ENCODE assay signal across 8 cellular contexts in the genomic region with DNA sequence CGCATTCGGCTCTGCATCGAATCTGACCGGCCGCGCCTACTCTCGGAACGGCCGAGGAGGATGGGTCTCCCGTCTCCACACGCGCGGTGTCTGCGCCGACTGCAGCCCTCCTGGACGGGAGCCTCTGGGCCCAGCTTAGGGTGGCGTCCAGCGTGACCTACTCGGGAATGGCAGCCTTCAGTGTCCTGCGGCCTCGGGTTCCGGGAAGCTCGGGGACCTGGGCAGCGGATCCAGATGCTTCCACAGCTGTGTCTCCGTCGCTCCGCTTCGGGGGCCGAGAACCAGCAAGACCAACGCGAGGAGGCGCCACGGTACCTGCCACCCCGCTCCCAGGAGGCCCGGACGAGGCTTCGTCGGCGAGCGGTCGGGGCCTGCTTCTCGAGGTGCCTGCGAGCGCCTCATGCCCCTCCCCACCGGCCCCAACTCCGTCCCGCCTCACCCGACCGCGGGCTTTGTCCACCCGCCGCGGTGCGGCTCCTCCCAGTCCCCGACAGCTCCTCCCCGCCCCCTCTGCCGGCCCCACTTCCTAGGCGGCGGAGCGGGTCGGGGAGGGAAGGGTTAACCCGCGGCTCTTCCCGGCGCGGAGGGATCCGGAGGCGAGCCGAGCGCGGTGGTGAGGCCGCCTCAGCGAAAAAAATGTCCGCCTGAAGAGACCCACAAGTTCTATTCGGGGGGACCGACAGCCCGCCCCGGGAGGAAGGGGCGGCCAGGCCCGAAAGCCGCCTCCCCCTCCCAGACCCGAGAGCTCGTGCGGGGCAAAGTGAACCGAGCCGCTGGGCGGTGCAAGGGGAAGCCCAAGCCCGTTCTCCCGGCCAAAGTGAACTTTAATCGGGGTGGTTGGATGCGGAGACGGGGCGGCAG. TPM values are rescaled to one million over a fixed set of nuclear protein-coding genes. Genes with fewer than 3 reads are reported as not detected.
DNase-seq lines count a peak whose midpoint lies in the region; FAIRE-seq and TF ChIP-seq lines count a peak whose summit lies in the region.

A gene (plus strand): TSS at position 599 of the 861 bp plus-strand sequence. CDS start 1,270 bp downstream, outside the sequence.

- peak; percentile 58 for TF ChIP-seq RAD21 in neural cell (conservative IDR thresholded peaks at IDR 0.05)

- H3K9me2 ChIP-seq in Loucy (replicated peaks; ENCODE audit: low read depth, low read length): no peaks in the 10 kb centered on the region
- no peaks in the 10 kb centered on the region for H3K9me2 ChIP-seq in neural cell (ENCODE audit: insufficient read depth, low read length)

- H3K27me3 ChIP-seq in Loucy (ENCODE audit: insufficient read depth, low read length, poor library complexity, severe bottlenecking) (no peaks in the 10 kb centered on the region), neural cell (ENCODE audit: insufficient read depth, low read depth, low read length) (no peaks in the 10 kb centered on the region), stomach (no peaks in the 10 kb centered on the region)

- intact Hi-C loops in stomach (cut with DNase I; ENCODE audit: low total_unique reads): no loop called here

- TF ChIP-seq POLR2A in H54 (IDR thresholded peaks at IDR 0.05; ENCODE audit: low read depth, low read length): peak; percentile 29
- TF ChIP-seq POLR2A in Raji (IDR thresholded peaks at IDR 0.05; ENCODE audit: insufficient read depth, low read depth, low read length): peak; percentile 56
- TF ChIP-seq POLR2A in stomach (IDR thresholded peaks at IDR 0.05): peak in 1 of 4 donors; percentile 15

- H3K4me3 ChIP-seq in Loucy (ENCODE audit: low read length, poor library complexity, severe bottlenecking) (peak within 1 kb of the TSS; percentile 95), neural cell (ENCODE audit: low read length) (peak within 1 kb of the TSS; percentile 79), stomach (peak within 1 kb of the TSS; percentile 69 to 98 (median 84))

- TF ChIP-seq CTCF in Loucy (conservative IDR thresholded peaks at IDR 0.05; ENCODE audit: low read length): peak; percentile 54
- peak; percentile 63 for TF ChIP-seq CTCF in neural cell (IDR thresholded peaks at IDR 0.05; ENCODE audit: poor library complexity, severe bottlenecking)
- TF ChIP-seq CTCF in stomach (IDR thresholded peaks at IDR 0.05): peak in 4 of 7 experiments; percentile 9 to 43 (median 32)

- H3K9me3 ChIP-seq in ES-I3 (ENCODE audit: control insufficient read depth, insufficient read depth, low read length) (no peaks in the 10 kb centered on the region), Loucy (ENCODE audit: insufficient read depth, low read depth, low read length) (no peaks in the 10 kb centered on the region), neural cell (ENCODE audit: low read length) (no peaks in the 10 kb centered on the region), stomach (no peaks in the 10 kb centered on the region)

- peak within 1 kb of the TSS; percentile 74 for H3K4me2 ChIP-seq in Loucy (ENCODE audit: low read depth, low read length, poor library complexity, severe bottlenecking)
- peak within 1 kb of the TSS; percentile 57 for H3K4me2 ChIP-seq in neural cell (ENCODE audit: low read length)

- no peaks in the 10 kb centered on the region for H3K36me3 ChIP-seq in ES-I3 (ENCODE audit: insufficient read depth, low read length)
- no peaks in the 10 kb centered on the region for H3K36me3 ChIP-seq in Loucy (ENCODE audit: insufficient read depth, low read length)
- H3K36me3 ChIP-seq in neural cell (ENCODE audit: insufficient read depth, low read length): no peaks in the 10 kb centered on the region
- H3K36me3 ChIP-seq in stomach: no peaks in the 10 kb centered on the region

- TF ChIP-seq EP300 in neural cell (conservative IDR thresholded peaks at IDR 0.05; ENCODE audit: poor library complexity, severe bottlenecking): peak; percentile 68
- TF ChIP-seq EP300 in stomach (IDR thresholded peaks at IDR 0.05): no peak

- peaks cover 60% of the 10 kb centered on the region for H3K79me2 ChIP-seq in Loucy (ENCODE audit: insufficient read depth, low read length)
- H3K79me2 ChIP-seq in neural cell (replicated peaks; ENCODE audit: insufficient read depth, low read length): peaks cover 37% of the 10 kb centered on the region

- H3K4me1 ChIP-seq in ES-I3 (ENCODE audit: insufficient read depth, low read length) (no peaks in the 10 kb centered on the region), Loucy (ENCODE audit: insufficient read depth, low read length, poor library complexity, severe bottlenecking) (peaks cover 38% of the 10 kb centered on the region), stomach (peaks cover 14 to 51% (median 36%) of the 10 kb centered on the region in 4 donors)

- 0 to 1% (median 0%) methylated on average over 48 to 93 of the region's 93 CpGs for WGBS in stomach, 5 donors

- H2AFZ ChIP-seq in Loucy (ENCODE audit: low read length) (peak within 1 kb of the TSS; percentile 87), neural cell (ENCODE audit: low read depth, low read length) (peak within 1 kb of the TSS; percentile 91)

- H3K9ac ChIP-seq in ES-I3 (ENCODE audit: low read depth, low read length) (peak within 1 kb of the TSS; percentile 80), Loucy (ENCODE audit: low read depth, low read length, poor library complexity, severe bottlenecking) (peak within 1 kb of the TSS; percentile 87), neural cell (ENCODE audit: low read length) (peak within 1 kb of the TSS; percentile 83)

- H3F3A ChIP-seq in Loucy (ENCODE audit: low read depth): no peaks in the 10 kb centered on the region
- H3F3A ChIP-seq in neural cell (ENCODE audit: insufficient read depth, low read length, poor library complexity, severe bottlenecking): no peaks in the 10 kb centered on the region

- H4K20me1 ChIP-seq in Loucy (ENCODE audit: insufficient read depth, low read length, poor library complexity, severe bottlenecking) (peaks cover 37% of the 10 kb centered on the region), neural cell (ENCODE audit: insufficient read depth) (no peaks in the 10 kb centered on the region)

- DNase-seq in H54 (ENCODE audit: insufficient read length, low spot score) (peak; percentile 45), fibroblast of the conjunctiva (ENCODE audit: low read depth) (peak; percentile 91), stomach (peak; percentile 93)
- peak; percentile 83 for DNase-seq in activated effector memory CD4-positive, alpha-beta T cell treated with Interleukin-2 at 50 U/mL for 16 hours

- peak within 1 kb of the TSS; percentile 79 for H3K27ac ChIP-seq in neural cell (ENCODE audit: low read length)
- peak within 1 kb of the TSS; percentile 90 to 97 (median 94) for H3K27ac ChIP-seq in stomach

- no peak for FAIRE-seq in H54 (lab: Jason Lieb, UNC)

TF ChIP-seq in neural cell, 6 proteins besides CTCF, POLR2A, EP300 and RAD21:
- TF ChIP-seq POLR2AphosphoS5 (IDR thresholded peaks at IDR 0.05) (peak; percentile 71), SMC3 (conservative IDR thresholded peaks at IDR 0.05; ENCODE audit: poor library complexity) (peak; percentile 70), MXI1 (conservative IDR thresholded peaks at IDR 0.05; ENCODE audit: poor library complexity, severe bottlenecking) (peak; percentile 43), EZH2 (IDR thresholded peaks at IDR 0.05; ENCODE audit: borderline replicate concordance, insufficient read depth, low read length, poor library complexity, severe bottlenecking) (no peak), TAF1 (IDR thresholded peaks at IDR 0.05; ENCODE audit: low read depth) (peak; percentile 97)
- TF ChIP-seq, protein P1, sequence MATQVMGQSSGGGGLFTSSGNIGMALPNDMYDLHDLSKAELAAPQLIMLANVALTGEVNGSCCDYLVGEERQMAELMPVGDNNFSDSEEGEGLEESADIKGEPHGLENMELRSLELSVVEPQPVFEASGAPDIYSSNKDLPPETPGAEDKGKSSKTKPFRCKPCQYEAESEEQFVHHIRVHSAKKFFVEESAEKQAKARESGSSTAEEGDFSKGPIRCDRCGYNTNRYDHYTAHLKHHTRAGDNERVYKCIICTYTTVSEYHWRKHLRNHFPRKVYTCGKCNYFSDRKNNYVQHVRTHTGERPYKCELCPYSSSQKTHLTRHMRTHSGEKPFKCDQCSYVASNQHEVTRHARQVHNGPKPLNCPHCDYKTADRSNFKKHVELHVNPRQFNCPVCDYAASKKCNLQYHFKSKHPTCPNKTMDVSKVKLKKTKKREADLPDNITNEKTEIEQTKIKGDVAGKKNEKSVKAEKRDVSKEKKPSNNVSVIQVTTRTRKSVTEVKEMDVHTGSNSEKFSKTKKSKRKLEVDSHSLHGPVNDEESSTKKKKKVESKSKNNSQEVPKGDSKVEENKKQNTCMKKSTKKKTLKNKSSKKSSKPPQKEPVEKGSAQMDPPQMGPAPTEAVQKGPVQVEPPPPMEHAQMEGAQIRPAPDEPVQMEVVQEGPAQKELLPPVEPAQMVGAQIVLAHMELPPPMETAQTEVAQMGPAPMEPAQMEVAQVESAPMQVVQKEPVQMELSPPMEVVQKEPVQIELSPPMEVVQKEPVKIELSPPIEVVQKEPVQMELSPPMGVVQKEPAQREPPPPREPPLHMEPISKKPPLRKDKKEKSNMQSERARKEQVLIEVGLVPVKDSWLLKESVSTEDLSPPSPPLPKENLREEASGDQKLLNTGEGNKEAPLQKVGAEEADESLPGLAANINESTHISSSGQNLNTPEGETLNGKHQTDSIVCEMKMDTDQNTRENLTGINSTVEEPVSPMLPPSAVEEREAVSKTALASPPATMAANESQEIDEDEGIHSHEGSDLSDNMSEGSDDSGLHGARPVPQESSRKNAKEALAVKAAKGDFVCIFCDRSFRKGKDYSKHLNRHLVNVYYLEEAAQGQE (IDR thresholded peaks at IDR 0.05; ENCODE audit: borderline replicate concordance): peak; percentile 66

RNA-seq across cellular contexts. Expression of the gene that starts here (rescaled TPM):
- polyA plus RNA-seq in neural cell (46.1 and 52.7 TPM in 2 replicates), stomach (10 to 100 TPM; 11.2 to 15.8 (median 12.4) TPM)
- polyA minus RNA-seq in neural cell: 143 and 173 TPM in 2 replicates
- 100 to 1,000 TPM in 4 of 5 donors, 10 to 100 TPM in 1; 84.3 to 462 (median 244) TPM for total RNA-seq in stomach

Comparison
In these comparisons a context has a peak if more than half of its experiments do, and no peak if none do; other contexts are left out.
1. Peak in every context shown above with its lines: DNase-seq, H3K4me3 ChIP-seq and H3K27ac ChIP-seq.